16 cellular contexts compared by ENCODE assay signal in genomic region chr5:16913187-16913839, GRCh38. TPM values are rescaled to one million over a fixed set of nuclear protein-coding genes. Genes with fewer than 3 reads are reported as not detected.
A peak's percentile ranks its signal among the peaks of the same experiment; 100 is the strongest.
DNase-seq lines count a peak whose midpoint lies in the region; ATAC-seq and TF ChIP-seq lines count a peak whose summit lies in the region.
"Had no signal": no experiment of that assay in that cellular context is flagged by ENCODE, and none has a peak within 500 bp of the region (broad histone marks: within the 10 kb centered on the region; RNA-seq: fewer than 3 reads in every experiment).

No MANE protein-coding gene starts in this region.

- BruUV-seq in MCF 10A (replicated peaks; lab: Mats Ljungman, UMichigan), result no TSS peak

- H3K27ac ChIP-seq in lower lobe of right lung (no peak overlapping the region), stomach (peak overlapping the region; percentile 13 to 69 (median 64))
- H3K27ac ChIP-seq: adrenal gland, WERI-Rb-1 had no signal

- no peaks in the 10 kb centered on the region for H3K36me3 ChIP-seq in lower lobe of right lung
- H3K36me3 ChIP-seq in stomach, result peaks cover 0 to 3% (median 0%) of the 10 kb centered on the region in 4 donors
- H3K36me3 ChIP-seq: adrenal gland, BE2C, WERI-Rb-1 had no signal

- intact Hi-C loops in MCF 10A (cut with micrococcal nuclease), result no loop called here
- intact Hi-C loops in lower lobe of right lung (cut with DNase I), result no loop called here
- intact Hi-C loops in stomach (cut with DNase I; ENCODE audit: low total_unique reads), result no loop called here

- H3K9me3 ChIP-seq in lower lobe of right lung (no peaks in the 10 kb centered on the region), stomach (no peaks in the 10 kb centered on the region)
- H3K9me3 ChIP-seq: adrenal gland, BE2C had no signal

- H3K9me3 Mint-ChIP-seq in MCF 10A (ENCODE audit: unreplicated experiment), result no peaks in the 10 kb centered on the region
- H3K9me3 Mint-ChIP-seq: activated T-helper 17 cell treated with anti-CD3 and anti-CD28 coated beads, Interleukin-2, amount 50 U/mL, for 72 hours had no signal

- no peak for TF ChIP-seq CTCF in MCF 10A (IDR thresholded peaks at IDR 0.05; ENCODE audit: unreplicated experiment)
- TF ChIP-seq CTCF in lower lobe of right lung (IDR thresholded peaks at IDR 0.05), result no peak
- TF ChIP-seq CTCF in stomach (IDR thresholded peaks at IDR 0.05), result no peak

- H3K27me3 Mint-ChIP-seq in MCF 10A (ENCODE audit: insufficient read depth, unreplicated experiment), result no peaks in the 10 kb centered on the region

- H3K4me1 ChIP-seq in lower lobe of right lung (peaks cover 24% of the 10 kb centered on the region), stomach (peaks cover 22 to 81% (median 57%) of the 10 kb centered on the region in 4 donors)
- H3K4me1 ChIP-seq: adrenal gland, BE2C had no signal

- no peak for TF ChIP-seq POLR2A in stomach (IDR thresholded peaks at IDR 0.05)

- H3K27me3 ChIP-seq in lower lobe of right lung (ENCODE audit: low read depth) (no peaks in the 10 kb centered on the region), stomach (no peaks in the 10 kb centered on the region)
- H3K27me3 ChIP-seq: adrenal gland, BE2C had no signal

- CTCF ChIA-PET in MCF 10A (lab: Yijun Ruan, JAX), result interaction anchor here (0.6 to 4.1 kb wide), 14 partner anchors 8 to 482 kb away, joined by 3 to 28 read pairs (median 4); no protein-coding TSS in a partner anchor

- TF ChIP-seq EP300 in stomach (IDR thresholded peaks at IDR 0.05), result no peak

- DNase-seq in LoVo (ENCODE audit: low spot score) (peak; percentile 48), MCF 10A (ENCODE audit: unreplicated experiment) (peak; percentile 93), lower lobe of right lung (no peak), stomach (peak; percentile 60)
- DNase-seq in stimulated activated CD4-positive, alpha-beta T cell treated with anti-CD3 and anti-CD28 coated beads, Interleukin-4, amount 100 ng/mL, for 24 hours, result no peak
- DNase-seq: activated CD8-positive, alpha-beta memory T cell treated with anti-CD3 and anti-CD28 coated beads for 24 hours; BE2C; cerebellar nuclear complex; NCI-H146; NCI-H510A; WERI-Rb-1 had no signal

- peaks cover 43% of the 10 kb centered on the region for H3K4me1 Mint-ChIP-seq in MCF 10A (ENCODE audit: insufficient read depth, unreplicated experiment)
- H3K4me1 Mint-ChIP-seq: activated T-helper 17 cell treated with anti-CD3 and anti-CD28 coated beads, Interleukin-2, amount 50 U/mL, for 72 hours had no signal

- POLR2A ChIA-PET in MCF 10A (lab: Yijun Ruan, JAX), result interaction anchor here (0.6 to 5.6 kb wide), 19 partner anchors 9 to 447 kb away, joined by 3 to 60 read pairs (median 6); partner anchors contain the start of gene MYO10

- WGBS in stomach, 5 donors, result 27 to 46% (median 34%) methylated on average over 4 of the region's 4 CpGs

- peak overlapping the region; percentile 57 for H3K4me3 Mint-ChIP-seq in MCF 10A (ENCODE audit: unreplicated experiment)
- H3K4me3 Mint-ChIP-seq: activated T-helper 17 cell treated with anti-CD3 and anti-CD28 coated beads, Interleukin-2, amount 50 U/mL, for 72 hours had no signal

- H3K36me3 Mint-ChIP-seq in MCF 10A (ENCODE audit: insufficient read depth, unreplicated experiment), result peaks cover 4% of the 10 kb centered on the region

- ATAC-seq in lower lobe of right lung (peak; percentile 61 to 65), HG03135 (IDR thresholded peaks at IDR 0.05; ENCODE audit: unreplicated experiment) (no peak), HG02588 (IDR thresholded peaks at IDR 0.05; ENCODE audit: unreplicated experiment) (no peak), HG03139 (IDR thresholded peaks at IDR 0.05; ENCODE audit: unreplicated experiment) (no peak)
- ATAC-seq: activated T-helper 17 cell treated with anti-CD3 and anti-CD28 coated beads, Interleukin-2, amount 50 U/mL, for 72 hours had no signal

- H3K4me3 ChIP-seq in lower lobe of right lung (no peak overlapping the region), stomach (no peak overlapping the region)
- H3K4me3 ChIP-seq: adrenal gland had no signal

- H3K27ac Mint-ChIP-seq in MCF 10A (ENCODE audit: low read depth, unreplicated experiment), result peak overlapping the region; percentile 90
- H3K27ac Mint-ChIP-seq: activated T-helper 17 cell treated with anti-CD3 and anti-CD28 coated beads, Interleukin-2, amount 50 U/mL, for 72 hours had no signal

RNA-seq across cellular contexts. Expression of gene MYO10, which starts 22.8 kb away (rescaled TPM):
- total RNA-seq in MCF 10A (2022), result 35.7 and 36.0 TPM in 2 replicates
- 51.5 TPM for total RNA-seq in lower lobe of right lung
- 100 to 1,000 TPM in 3 of 5 donors, 10 to 100 TPM in 2; 53.8 to 233 (median 129) TPM for total RNA-seq in stomach
- polyA plus RNA-seq in stomach, result 10 to 100 TPM in 2 of 3 donors, 1 to 10 TPM in 1; 6.8 to 18.1 (median 13.7) TPM

Comparison
In these comparisons a context has a peak if more than half of its experiments do, and no peak if none do; other contexts are left out.
1. DNase-seq: peak in LoVo (single experiment), MCF 10A (single experiment) and stomach (single experiment); none in lower lobe of right lung (single experiment) and stimulated activated CD4-positive, alpha-beta T cell treated with anti-CD3 and anti-CD28 coated beads, Interleukin-4, amount 100 ng/mL, for 24 hours (single experiment).
2. ATAC-seq: peak in lower lobe of right lung (2 of 2); none in HG03135 (single experiment), HG02588 (single experiment) and HG03139 (single experiment).